In the genomic region with DNA sequence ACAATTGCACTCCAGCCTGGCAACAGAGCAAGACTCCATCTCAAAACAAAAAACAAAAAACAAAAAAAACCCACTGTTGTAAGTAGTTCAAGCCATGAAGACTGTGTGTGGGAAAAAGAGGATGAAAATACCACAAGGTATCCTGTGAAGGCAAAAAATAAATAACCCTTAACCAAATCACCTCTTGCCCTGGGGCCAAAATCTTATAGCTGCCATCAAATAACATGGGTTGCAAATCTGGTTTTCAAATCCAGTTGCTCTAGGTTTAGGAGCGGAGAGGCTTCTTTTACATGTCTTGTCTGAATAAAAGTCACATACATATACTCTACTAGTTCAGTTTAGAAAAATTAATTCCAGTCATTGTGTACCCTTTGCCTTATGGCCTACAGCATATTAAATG, we compare ENCODE assay signal across 26 cellular contexts.
"Had no signal": no experiment of that assay in that cellular context is flagged by ENCODE, and none has a peak within 500 bp of the region (broad histone marks: within the 10 kb centered on the region; RNA-seq: fewer than 3 reads in every experiment).

No MANE protein-coding gene starts in this region.

- H3K9me3 ChIP-seq: ovary, stomach, upper lobe of right lung, uterus had no signal

- H3K79me2 ChIP-seq: hepatocyte had no signal

- H3K27ac ChIP-seq: coronary artery, esophagus muscularis mucosa, foreskin keratinocyte, gastroesophageal sphincter, heart left ventricle, hepatocyte, ovary, right atrium auricular region, stomach, tibial artery, upper lobe of right lung, uterus had no signal

- ATAC-seq: foreskin keratinocyte; gastroesophageal sphincter; heart left ventricle; left lobe of liver; naive thymus-derived CD8-positive, alpha-beta T cell; sciatic nerve; stimulated activated effector memory CD8-positive, alpha-beta T cell treated with anti-CD3 and anti-CD28 coated beads, Interleukin-12 subunit alpha, Interleukin-12 subunit beta, amount 100 ng/mL, for 72 hours; upper lobe of right lung had no signal

- H3K36me3 ChIP-seq: esophagus muscularis mucosa, gastroesophageal sphincter, heart left ventricle, ovary, right atrium auricular region, stomach, tibial artery, upper lobe of right lung, uterus had no signal

- H3K27ac Mint-ChIP-seq: memory B cell; naive thymus-derived CD8-positive, alpha-beta T cell; stimulated activated effector memory CD8-positive, alpha-beta T cell treated with anti-CD3 and anti-CD28 coated beads, Interleukin-12 subunit alpha, Interleukin-12 subunit beta, amount 100 ng/mL, for 72 hours had no signal

- H3K27me3 Mint-ChIP-seq: naive thymus-derived CD8-positive, alpha-beta T cell had no signal

- H2AFZ ChIP-seq: hepatocyte had no signal

- H3K4me1 ChIP-seq: esophagus muscularis mucosa, foreskin keratinocyte, gastroesophageal sphincter, heart left ventricle, right atrium auricular region, stomach, upper lobe of right lung, uterus had no signal

- H3K27me3 ChIP-seq: esophagus muscularis mucosa, foreskin keratinocyte, gastroesophageal sphincter, heart left ventricle, hepatocyte, ovary, right atrium auricular region, stomach, tibial artery, upper lobe of right lung, uterus had no signal

- H3K4me2 ChIP-seq: hepatocyte, smooth muscle cell had no signal

- H3K4me3 Mint-ChIP-seq: memory B cell; naive thymus-derived CD8-positive, alpha-beta T cell; stimulated activated effector memory CD8-positive, alpha-beta T cell treated with anti-CD3 and anti-CD28 coated beads, Interleukin-12 subunit alpha, Interleukin-12 subunit beta, amount 100 ng/mL, for 72 hours had no signal

- H3K9me3 Mint-ChIP-seq: stimulated activated effector memory CD8-positive, alpha-beta T cell treated with anti-CD3 and anti-CD28 coated beads, Interleukin-12 subunit alpha, Interleukin-12 subunit beta, amount 100 ng/mL, for 72 hours had no signal

- H3K4me3 ChIP-seq: coronary artery, esophagus muscularis mucosa, gastroesophageal sphincter, heart left ventricle, hepatocyte, lung, ovary, right atrium auricular region, smooth muscle cell, stomach, tibial artery, upper lobe of right lung, uterus had no signal

- H3K36me3 Mint-ChIP-seq: stimulated activated effector memory CD8-positive, alpha-beta T cell treated with anti-CD3 and anti-CD28 coated beads, Interleukin-12 subunit alpha, Interleukin-12 subunit beta, amount 100 ng/mL, for 72 hours had no signal

- DNase-seq: dermis blood vessel endothelial cell; foreskin keratinocyte; heart left ventricle; kidney; naive thymus-derived CD8-positive, alpha-beta T cell; occipital lobe; ovary; stimulated activated CD4-positive, alpha-beta T cell treated with anti-CD3 and anti-CD28 coated beads, Interleukin-12 subunit alpha, Interleukin-12 subunit beta, amount 100 ng/mL, for 4 hours; stimulated activated CD4-positive, alpha-beta T cell treated with anti-CD3 and anti-CD28 coated beads, Interleukin-2, amount 100 ng/mL, for 24 hours; stimulated activated CD4-positive, alpha-beta T cell treated with anti-CD3 and anti-CD28 coated beads, Interleukin-4, amount 100 ng/mL, for 24 hours; stimulated activated naive CD4-positive, alpha-beta T cell treated with Interleukin-2 at 50 U/mL for 16 hours; stomach; tibial artery; upper lobe of right lung; uterus had no signal
